In the genomic region with DNA sequence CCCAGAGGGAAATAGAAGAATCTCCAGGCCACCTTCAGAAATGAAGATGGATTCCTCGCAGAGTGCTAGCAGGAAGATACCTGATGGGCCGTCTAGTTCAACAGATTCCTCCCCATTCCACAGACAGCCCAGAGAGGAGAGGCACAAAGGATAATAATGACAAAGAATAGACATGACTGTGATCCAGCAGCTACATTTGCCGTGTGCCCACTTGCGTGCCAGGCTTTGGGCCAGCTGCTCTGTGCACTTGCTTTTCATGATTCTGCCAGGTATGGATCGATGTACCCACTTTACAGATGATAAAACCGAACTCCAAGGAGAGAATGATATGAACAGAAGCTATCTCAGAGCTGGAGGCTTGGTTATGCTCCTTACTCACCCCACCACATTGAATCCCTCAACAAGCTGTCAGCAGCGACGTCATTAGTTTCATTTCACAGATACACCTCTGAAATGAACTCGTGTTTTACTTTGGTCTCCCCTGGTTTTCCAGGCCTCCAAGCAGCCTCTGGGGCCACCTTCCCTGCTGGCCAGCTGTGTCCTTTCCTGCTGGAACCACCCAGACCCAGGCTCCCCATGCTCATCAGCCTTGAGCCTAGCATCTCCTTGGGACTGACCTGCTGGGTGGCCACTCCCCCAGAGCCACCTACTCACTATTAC, we compare ENCODE assay signal across 13 cellular contexts. TPM values are rescaled to one million over a fixed set of nuclear protein-coding genes. Genes with fewer than 3 reads are reported as not detected.
DNase-seq lines count a peak whose midpoint lies in the region; ATAC-seq lines count a peak whose summit lies in the region.
"Had no signal": no experiment of that assay in that cellular context is flagged by ENCODE, and none has a peak within 500 bp of the region (broad histone marks: within the 10 kb centered on the region; RNA-seq: fewer than 3 reads in every experiment).

No MANE protein-coding gene starts in this region.

- H3K27ac Mint-ChIP-seq in activated CD4-positive, alpha-beta T cell treated with anti-CD3 and anti-CD28 coated beads, Interleukin-2, amount 10 ng/mL, durations not matched to agents 24 days and 14 days: no peak overlapping the region
- peak overlapping the region; percentile 97 for H3K27ac Mint-ChIP-seq in stimulated activated naive B cell treated with anti-CD40 and anti-IgM and Interleukin-4, amounts not matched to agents 10 μg/mL and 1 μg/mL and 100 μg/mL, for 72 hours
- no peak overlapping the region for H3K27ac Mint-ChIP-seq in activated T-cell treated with anti-CD3 and anti-CD28 coated beads, Interleukin-2, amount 50 U/mL, for 24 hours

- ATAC-seq in GM21619 (IDR thresholded peaks at IDR 0.05; ENCODE audit: unreplicated experiment) (peak; percentile 21), HG03457 (IDR thresholded peaks at IDR 0.05; ENCODE audit: unreplicated experiment) (peak; percentile 13), sciatic nerve (no peak)
- ATAC-seq in stimulated activated naive B cell treated with anti-CD40 and anti-IgM and Interleukin-4, amounts not matched to agents 10 μg/mL and 1 μg/mL and 100 μg/mL, for 72 hours (replicated peaks): peak in 1 of 2 donors; percentile 5

- peak; percentile 38 for DNase-seq in activated CD4-positive, alpha-beta T cell treated with anti-CD3 and anti-CD28 coated beads, Interleukin-2, amount 10 ng/mL, durations not matched to agents 24 days and 14 days
- no peak for DNase-seq in activated CD4-positive, alpha-beta T cell treated with anti-CD3 and anti-CD28 coated beads for 4 hours
- DNase-seq in stimulated activated naive B cell treated with anti-CD40 and anti-IgM and Interleukin-4, amounts not matched to agents 10 μg/mL and 1 μg/mL and 100 μg/mL, for 72 hours: no peak
- no peak for DNase-seq in activated T-cell treated with anti-CD3 and anti-CD28 coated beads, Interleukin-2, amount 50 U/mL, for 24 hours
- DNase-seq in sciatic nerve (ENCODE audit: low spot score) (no peak), MV-4-11 (lab: John Stamatoyannopoulos, UW) (no peak)
- DNase-seq: 8988T; activated CD8-positive, alpha-beta memory T cell treated with anti-CD3 and anti-CD28 coated beads, Interleukin-2, amount 50 U/mL, for 4 hours; NCI-H446 treated with DMSO at 0.1 percent for 48 hours had no signal

- H3K4me1 Mint-ChIP-seq in activated CD4-positive, alpha-beta T cell treated with anti-CD3 and anti-CD28 coated beads, Interleukin-2, amount 10 ng/mL, durations not matched to agents 24 days and 14 days: no peaks in the 10 kb centered on the region
- peaks cover 33 to 51% of the 10 kb centered on the region in 2 donors for H3K4me1 Mint-ChIP-seq in stimulated activated naive B cell treated with anti-CD40 and anti-IgM and Interleukin-4, amounts not matched to agents 10 μg/mL and 1 μg/mL and 100 μg/mL, for 72 hours
- H3K4me1 Mint-ChIP-seq in activated T-cell treated with anti-CD3 and anti-CD28 coated beads, Interleukin-2, amount 50 U/mL, for 24 hours (ENCODE audit: low read depth): no peaks in the 10 kb centered on the region

- no peaks in the 10 kb centered on the region for H3K36me3 Mint-ChIP-seq in activated CD4-positive, alpha-beta T cell treated with anti-CD3 and anti-CD28 coated beads, Interleukin-2, amount 10 ng/mL, durations not matched to agents 24 days and 14 days (ENCODE audit: low read depth)
- peaks cover 0 to 11% of the 10 kb centered on the region in 2 donors for H3K36me3 Mint-ChIP-seq in stimulated activated naive B cell treated with anti-CD40 and anti-IgM and Interleukin-4, amounts not matched to agents 10 μg/mL and 1 μg/mL and 100 μg/mL, for 72 hours
- H3K36me3 Mint-ChIP-seq in activated T-cell treated with anti-CD3 and anti-CD28 coated beads, Interleukin-2, amount 50 U/mL, for 24 hours (ENCODE audit: low read depth): no peaks in the 10 kb centered on the region

- intact Hi-C loops in activated CD4-positive, alpha-beta T cell treated with anti-CD3 and anti-CD28 coated beads, Interleukin-2, amount 10 ng/mL, durations not matched to agents 24 days and 14 days (cut with micrococcal nuclease): no loop called here
- intact Hi-C loops in sciatic nerve (cut with DNase I): no loop called here

- H3K9me3 Mint-ChIP-seq in activated CD4-positive, alpha-beta T cell treated with anti-CD3 and anti-CD28 coated beads, Interleukin-2, amount 10 ng/mL, durations not matched to agents 24 days and 14 days: no peaks in the 10 kb centered on the region
- H3K9me3 Mint-ChIP-seq in stimulated activated naive B cell treated with anti-CD40 and anti-IgM and Interleukin-4, amounts not matched to agents 10 μg/mL and 1 μg/mL and 100 μg/mL, for 72 hours: peaks cover 2 to 4% of the 10 kb centered on the region in 2 donors
- H3K9me3 Mint-ChIP-seq in activated T-cell treated with anti-CD3 and anti-CD28 coated beads, Interleukin-2, amount 50 U/mL, for 24 hours: no peaks in the 10 kb centered on the region

- H3K27me3 Mint-ChIP-seq in activated CD4-positive, alpha-beta T cell treated with anti-CD3 and anti-CD28 coated beads, Interleukin-2, amount 10 ng/mL, durations not matched to agents 24 days and 14 days: no peaks in the 10 kb centered on the region
- H3K27me3 Mint-ChIP-seq in stimulated activated naive B cell treated with anti-CD40 and anti-IgM and Interleukin-4, amounts not matched to agents 10 μg/mL and 1 μg/mL and 100 μg/mL, for 72 hours: no peaks in the 10 kb centered on the region
- H3K27me3 Mint-ChIP-seq in activated T-cell treated with anti-CD3 and anti-CD28 coated beads, Interleukin-2, amount 50 U/mL, for 24 hours: peaks cover 12% of the 10 kb centered on the region

- H3K4me3 Mint-ChIP-seq in activated CD4-positive, alpha-beta T cell treated with anti-CD3 and anti-CD28 coated beads, Interleukin-2, amount 10 ng/mL, durations not matched to agents 24 days and 14 days: no peak overlapping the region
- peak overlapping the region; percentile 77 to 84 for H3K4me3 Mint-ChIP-seq in stimulated activated naive B cell treated with anti-CD40 and anti-IgM and Interleukin-4, amounts not matched to agents 10 μg/mL and 1 μg/mL and 100 μg/mL, for 72 hours
- H3K4me3 Mint-ChIP-seq in activated T-cell treated with anti-CD3 and anti-CD28 coated beads, Interleukin-2, amount 50 U/mL, for 24 hours: no peak overlapping the region

RNA-seq across cellular contexts. Expression of gene WDFY4, which starts 11.9 kb away (rescaled TPM):
- 0.05 TPM in 1 of 2 replicates, not detected in the other for total RNA-seq in activated CD4-positive, alpha-beta T cell treated with anti-CD3 and anti-CD28 coated beads, Interleukin-2, amount 10 ng/mL, durations not matched to agents 24 days and 14 days
- total RNA-seq in sciatic nerve: 8.6 TPM
- total RNA-seq: H1, renal cortical epithelial cell had no signal

Comparison
In these comparisons a context has a peak if more than half of its experiments do, and no peak if none do; other contexts are left out.
1. H3K4me3 Mint-ChIP-seq: peak in stimulated activated naive B cell treated with anti-CD40 and anti-IgM and Interleukin-4, amounts not matched to agents 10 μg/mL and 1 μg/mL and 100 μg/mL, for 72 hours (2 of 2); none in activated CD4-positive, alpha-beta T cell treated with anti-CD3 and anti-CD28 coated beads, Interleukin-2, amount 10 ng/mL, durations not matched to agents 24 days and 14 days (single experiment) and activated T-cell treated with anti-CD3 and anti-CD28 coated beads, Interleukin-2, amount 50 U/mL, for 24 hours (single experiment).